Comparison of ENCODE assay signal across 1 cellular context in genomic region chr9:89318123-89319014, GRCh38.
TF ChIP-seq lines count a peak whose summit lies in the region.

SECISBP2 (plus strand) TSS chr9:89318500; CDS start chr9:89318577, 77 bp downstream.

TF ChIP-seq in HepG2, 621 proteins besides CTCF, POLR2A, EP300 and RAD21 (continued from another document and continues in another):
- TF ChIP-seq, protein P1, sequence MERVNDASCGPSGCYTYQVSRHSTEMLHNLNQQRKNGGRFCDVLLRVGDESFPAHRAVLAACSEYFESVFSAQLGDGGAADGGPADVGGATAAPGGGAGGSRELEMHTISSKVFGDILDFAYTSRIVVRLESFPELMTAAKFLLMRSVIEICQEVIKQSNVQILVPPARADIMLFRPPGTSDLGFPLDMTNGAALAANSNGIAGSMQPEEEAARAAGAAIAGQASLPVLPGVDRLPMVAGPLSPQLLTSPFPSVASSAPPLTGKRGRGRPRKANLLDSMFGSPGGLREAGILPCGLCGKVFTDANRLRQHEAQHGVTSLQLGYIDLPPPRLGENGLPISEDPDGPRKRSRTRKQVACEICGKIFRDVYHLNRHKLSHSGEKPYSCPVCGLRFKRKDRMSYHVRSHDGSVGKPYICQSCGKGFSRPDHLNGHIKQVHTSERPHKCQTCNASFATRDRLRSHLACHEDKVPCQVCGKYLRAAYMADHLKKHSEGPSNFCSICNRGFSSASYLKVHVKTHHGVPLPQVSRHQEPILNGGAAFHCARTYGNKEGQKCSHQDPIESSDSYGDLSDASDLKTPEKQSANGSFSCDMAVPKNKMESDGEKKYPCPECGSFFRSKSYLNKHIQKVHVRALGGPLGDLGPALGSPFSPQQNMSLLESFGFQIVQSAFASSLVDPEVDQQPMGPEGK (CRISPR knock-in tag; IDR thresholded peaks at IDR 0.05): peak; percentile 60
- TF ChIP-seq ZNF550 (CRISPR knock-in tag; IDR thresholded peaks at IDR 0.05; ENCODE audit: borderline replicate concordance) (no peak; the same call in 1 of the 2 replicates), NFKBIZ (CRISPR knock-in tag; IDR thresholded peaks at IDR 0.05) (no peak), NCOA5 (CRISPR knock-in tag; IDR thresholded peaks at IDR 0.05) (no peak), FOXK2 (IDR thresholded peaks at IDR 0.05) (no peak), HMGA1 (CRISPR knock-in tag; conservative IDR thresholded peaks at IDR 0.05) (no peak), PHF8 (CRISPR knock-in tag; IDR thresholded peaks at IDR 0.05) (peak; percentile 98), HHEX (CRISPR knock-in tag; IDR thresholded peaks at IDR 0.05) (no peak), NAIF1 (CRISPR knock-in tag; IDR thresholded peaks at IDR 0.05; ENCODE audit: borderline replicate concordance) (no peak), CHD4 (IDR thresholded peaks at IDR 0.05; ENCODE audit: borderline replicate concordance, low read length) (peak; percentile 49; the same call in 1 of the 2 replicates), MTF2 (CRISPR knock-in tag; IDR thresholded peaks at IDR 0.05; ENCODE audit: borderline replicate concordance) (no peak), SRF (IDR thresholded peaks at IDR 0.05; ENCODE audit: low read depth, low read length) (peak; percentile 54; the same call in 1 of the 2 replicates), ZNF512 (CRISPR knock-in tag; IDR thresholded peaks at IDR 0.05) (no peak), ZNF275 (CRISPR knock-in tag; IDR thresholded peaks at IDR 0.05; ENCODE audit: borderline replicate concordance) (peak; percentile 93), ZNF790 (CRISPR knock-in tag; IDR thresholded peaks at IDR 0.05; ENCODE audit: borderline replicate concordance) (peak; percentile 52; the same call in 1 of the 2 replicates), ATF2 (CRISPR knock-in tag; IDR thresholded peaks at IDR 0.05) (peak; percentile 38; the same call in 1 of the 2 replicates), ATF7 (IDR thresholded peaks at IDR 0.05) (no peak; the same call in 1 of the 2 replicates), ATF7 (CRISPR knock-in tag; IDR thresholded peaks at IDR 0.05) (0 out of 2 replicates have a peak, but pooled peaks have one; percentile 14), KDM5B (CRISPR knock-in tag; IDR thresholded peaks at IDR 0.05; ENCODE audit: borderline replicate concordance) (peak; percentile 98; the same call in 1 of the 2 replicates), ZSCAN30 (CRISPR knock-in tag; IDR thresholded peaks at IDR 0.05) (peak; percentile 62; the same call in 1 of the 2 replicates), ZNF101 (CRISPR knock-in tag; IDR thresholded peaks at IDR 0.05; ENCODE audit: borderline replicate concordance, low read depth) (no peak), KDM5A (IDR thresholded peaks at IDR 0.05; ENCODE audit: borderline replicate concordance, low read length) (peak; percentile 87), ZNF629 (CRISPR knock-in tag; conservative IDR thresholded peaks at IDR 0.05) (0 out of 2 replicates have a peak, but pooled peaks have one; percentile 27), U2AF2 (IDR thresholded peaks at IDR 0.05; ENCODE audit: low read depth, low read length) (no peak), TSC22D2 (CRISPR knock-in tag; IDR thresholded peaks at IDR 0.05; ENCODE audit: borderline replicate concordance) (peak; percentile 42; the same call in 1 of the 2 replicates), CBX5 (CRISPR knock-in tag; IDR thresholded peaks at IDR 0.05; ENCODE audit: borderline replicate concordance) (no peak; the same call in 1 of the 2 replicates), CBFB (CRISPR knock-in tag; IDR thresholded peaks at IDR 0.05) (peak; percentile 72), ZBTB44 (CRISPR knock-in tag; IDR thresholded peaks at IDR 0.05) (peak; percentile 78; the same call in 1 of the 2 replicates), JARID2 (CRISPR knock-in tag; IDR thresholded peaks at IDR 0.05; ENCODE audit: insufficient replicate concordance) (peak; percentile 63), HMGXB4 (CRISPR knock-in tag; IDR thresholded peaks at IDR 0.05; ENCODE audit: borderline replicate concordance in 1 of 2, low read depth in 1 of 2) (peak; percentile 47 to 76; a peak in 2 of 4 replicates), CERS6 (CRISPR knock-in tag; IDR thresholded peaks at IDR 0.05) (0 out of 2 replicates have a peak, but pooled peaks have one; percentile 50), ZNF121 (CRISPR knock-in tag; IDR thresholded peaks at IDR 0.05) (peak; percentile 21; the same call in 1 of the 2 replicates), DR1 (CRISPR knock-in tag; IDR thresholded peaks at IDR 0.05) (peak; percentile 77; the same call in 1 of the 2 replicates), MTA1 (CRISPR knock-in tag; IDR thresholded peaks at IDR 0.05; ENCODE audit: borderline replicate concordance) (peak; percentile 86; the same call in 1 of the 2 replicates), IRF9 (CRISPR knock-in tag; IDR thresholded peaks at IDR 0.05; ENCODE audit: borderline replicate concordance) (peak; percentile 86; the same call in 1 of the 2 replicates), ZSCAN5A (CRISPR knock-in tag; IDR thresholded peaks at IDR 0.05; ENCODE audit: borderline replicate concordance) (peak; percentile 88; the same call in 1 of the 2 replicates), CHCHD3 (CRISPR knock-in tag; IDR thresholded peaks at IDR 0.05) (peak; percentile 90)
- TF ChIP-seq, protein P2, sequence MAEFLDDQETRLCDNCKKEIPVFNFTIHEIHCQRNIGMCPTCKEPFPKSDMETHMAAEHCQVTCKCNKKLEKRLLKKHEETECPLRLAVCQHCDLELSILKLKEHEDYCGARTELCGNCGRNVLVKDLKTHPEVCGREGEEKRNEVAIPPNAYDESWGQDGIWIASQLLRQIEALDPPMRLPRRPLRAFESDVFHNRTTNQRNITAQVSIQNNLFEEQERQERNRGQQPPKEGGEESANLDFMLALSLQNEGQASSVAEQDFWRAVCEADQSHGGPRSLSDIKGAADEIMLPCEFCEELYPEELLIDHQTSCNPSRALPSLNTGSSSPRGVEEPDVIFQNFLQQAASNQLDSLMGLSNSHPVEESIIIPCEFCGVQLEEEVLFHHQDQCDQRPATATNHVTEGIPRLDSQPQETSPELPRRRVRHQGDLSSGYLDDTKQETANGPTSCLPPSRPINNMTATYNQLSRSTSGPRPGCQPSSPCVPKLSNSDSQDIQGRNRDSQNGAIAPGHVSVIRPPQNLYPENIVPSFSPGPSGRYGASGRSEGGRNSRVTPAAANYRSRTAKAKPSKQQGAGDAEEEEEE (CRISPR knock-in tag; IDR thresholded peaks at IDR 0.05; ENCODE audit: borderline replicate concordance): 0 out of 2 replicates have a peak, but pooled peaks have one; percentile 58
- TF ChIP-seq, protein P3, sequence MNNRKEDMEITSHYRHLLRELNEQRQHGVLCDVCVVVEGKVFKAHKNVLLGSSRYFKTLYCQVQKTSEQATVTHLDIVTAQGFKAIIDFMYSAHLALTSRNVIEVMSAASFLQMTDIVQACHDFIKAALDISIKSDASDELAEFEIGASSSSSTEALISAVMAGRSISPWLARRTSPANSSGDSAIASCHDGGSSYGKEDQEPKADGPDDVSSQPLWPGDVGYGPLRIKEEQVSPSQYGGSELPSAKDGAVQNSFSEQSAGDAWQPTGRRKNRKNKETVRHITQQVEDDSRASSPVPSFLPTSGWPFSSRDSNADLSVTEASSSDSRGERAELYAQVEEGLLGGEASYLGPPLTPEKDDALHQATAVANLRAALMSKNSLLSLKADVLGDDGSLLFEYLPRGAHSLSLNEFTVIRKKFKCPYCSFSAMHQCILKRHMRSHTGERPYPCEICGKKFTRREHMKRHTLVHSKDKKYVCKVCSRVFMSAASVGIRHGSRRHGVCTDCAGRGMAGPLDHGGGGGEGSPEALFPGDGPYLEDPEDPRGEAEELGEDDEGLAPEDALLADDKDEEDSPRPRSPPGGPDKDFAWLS (CRISPR knock-in tag; IDR thresholded peaks at IDR 0.05; ENCODE audit: borderline replicate concordance): no peak
- TF ChIP-seq, protein P4, sequence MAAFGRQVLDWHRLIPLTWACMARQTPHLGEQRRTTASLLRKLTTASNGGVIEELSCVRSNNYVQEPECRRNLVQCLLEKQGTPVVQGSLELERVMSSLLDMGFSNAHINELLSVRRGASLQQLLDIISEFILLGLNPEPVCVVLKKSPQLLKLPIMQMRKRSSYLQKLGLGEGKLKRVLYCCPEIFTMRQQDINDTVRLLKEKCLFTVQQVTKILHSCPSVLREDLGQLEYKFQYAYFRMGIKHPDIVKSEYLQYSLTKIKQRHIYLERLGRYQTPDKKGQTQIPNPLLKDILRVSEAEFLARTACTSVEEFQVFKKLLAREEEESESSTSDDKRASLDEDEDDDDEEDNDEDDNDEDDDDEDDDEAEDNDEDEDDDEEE (CRISPR knock-in tag; IDR thresholded peaks at IDR 0.05): peak; percentile 94
